ENCODE assay signal across 16 cellular contexts in genomic region chr10:1203216-1203615, GRCh38.
"Had no signal": no experiment of that assay in that cellular context is flagged by ENCODE, and none has a peak within 500 bp of the region (broad histone marks: within the 10 kb centered on the region; RNA-seq: fewer than 3 reads in every experiment).

No MANE protein-coding gene starts in this region.

- H3K9me3 Mint-ChIP-seq: endodermal cell; stimulated activated naive CD8-positive, alpha-beta T cell treated with anti-CD3 and anti-CD28 coated beads, Interleukin-15, amount 100 ng/mL, for 72 hours had no signal

- DNase-seq: activated CD8-positive, alpha-beta memory T cell treated with anti-CD3 and anti-CD28 coated beads for 24 hours; endodermal cell; foreskin keratinocyte; hypothalamus; psoas muscle; right cardiac atrium; small intestine; stimulated activated CD4-positive, alpha-beta T cell treated with anti-CD3 and anti-CD28 coated beads, Interleukin-4, amount 100 ng/mL, for 1 hour; stimulated activated naive CD8-positive, alpha-beta T cell treated with anti-CD3 and anti-CD28 coated beads, Interleukin-15, amount 100 ng/mL, for 72 hours; T-helper 1 cell; T1000 had no signal

- H3K9me3 ChIP-seq: left lung, psoas muscle, thoracic aorta had no signal

- H3K4me1 ChIP-seq: foreskin keratinocyte, left lung, psoas muscle had no signal

- H3K27me3 Mint-ChIP-seq: activated naive CD8-positive, alpha-beta T cell had no signal

- H3K4me1 Mint-ChIP-seq: stimulated activated naive CD8-positive, alpha-beta T cell treated with anti-CD3 and anti-CD28 coated beads, Interleukin-15, amount 100 ng/mL, for 72 hours had no signal

- H3K27ac Mint-ChIP-seq: activated naive CD8-positive, alpha-beta T cell; endodermal cell had no signal

- H3K4me3 Mint-ChIP-seq: activated naive CD8-positive, alpha-beta T cell; endodermal cell; stimulated activated naive CD8-positive, alpha-beta T cell treated with anti-CD3 and anti-CD28 coated beads, Interleukin-15, amount 100 ng/mL, for 72 hours had no signal

- H3K36me3 Mint-ChIP-seq: activated naive CD8-positive, alpha-beta T cell had no signal

- H3K4me3 ChIP-seq: left lung, psoas muscle, thoracic aorta had no signal

- H3K27ac ChIP-seq: foreskin keratinocyte, left lung, psoas muscle, thoracic aorta had no signal

- FAIRE-seq: keratinocyte, small intestine had no signal

- H3K36me3 ChIP-seq: left lung, thoracic aorta had no signal

- ATAC-seq: activated CD4-positive, CD25-positive, alpha-beta regulatory T cell treated with anti-CD3 and anti-CD28 coated beads, Interleukin-2, amount 50 U/mL, for 24 hours; foreskin keratinocyte; left lung; psoas muscle; right cardiac atrium; stimulated activated naive CD8-positive, alpha-beta T cell treated with anti-CD3 and anti-CD28 coated beads, Interleukin-15, amount 100 ng/mL, for 72 hours had no signal
